In genomic region chr1:226001852-226002666, GRCh38 we compare ENCODE assay signal across 8 cellular contexts. TPM values are rescaled to one million over a fixed set of nuclear protein-coding genes. Genes with fewer than 3 reads are reported as not detected.
DNase-seq lines count a peak whose midpoint lies in the region; ATAC-seq, FAIRE-seq and TF ChIP-seq lines count a peak whose summit lies in the region.

No MANE protein-coding gene starts in this region.

- peak; percentile 67 for DNase-seq in GM12865 (ENCODE audit: low read depth)
- peak; percentile 15 for DNase-seq in activated naive CD4-positive, alpha-beta T cell treated with anti-CD3 and anti-CD28 coated beads, Interleukin-2, amount 50 U/mL, for 16 hours
- DNase-seq in heart left ventricle = peak in 4 of 5 donors; percentile 73 to 84 (median 81)
- no peak for DNase-seq in HTR-8/SVneo (ENCODE audit: insufficient read length, low spot score)
- DNase-seq in epidermal melanocyte (ENCODE audit: insufficient read length, low spot score) = no peak

- H3K4me3 ChIP-seq in GM12865 (ENCODE audit: low read depth, low read length) (peak overlapping the region; percentile 36), heart left ventricle (peak overlapping the region in 5 of 12 donors; percentile 0 to 28 (median 12)), skeletal muscle satellite cell (ENCODE audit: low read length) (peak overlapping the region; percentile 24)

- ATAC-seq in HG03520 (IDR thresholded peaks at IDR 0.05; ENCODE audit: unreplicated experiment) (peak; percentile 21), heart left ventricle (peak; percentile 37 to 71 (median 53))

- H3K4me1 ChIP-seq in heart left ventricle = peaks cover 4 to 54% (median 36%) of the 10 kb centered on the region in 12 donors
- H3K4me1 ChIP-seq in skeletal muscle satellite cell (ENCODE audit: control insufficient read depth, insufficient read depth, low read length) = peaks cover 29% of the 10 kb centered on the region

- WGBS in heart left ventricle, 4 donors = 37 to 42% (median 40%) methylated on average over 9 of the region's 9 CpGs

- TF ChIP-seq POLR2A in Raji (IDR thresholded peaks at IDR 0.05; ENCODE audit: insufficient read depth, low read depth, low read length) = 0 out of 2 replicates have a peak, but pooled peaks have one; percentile 17
- TF ChIP-seq POLR2A in heart left ventricle (IDR thresholded peaks at IDR 0.05) = peak in 1 of 2 donors; percentile 24

- intact Hi-C loops in heart left ventricle (cut with DNase I) = loop anchor here in 5 of 10 donors (1.0 to 5.0 kb wide), 7 partner anchors 59 to 121 kb away; partner anchors contain the start of gene H3-3A (in 2 of the 5)

- H3K9me3 ChIP-seq in heart left ventricle = no peaks in the 10 kb centered on the region
- H3K9me3 ChIP-seq in skeletal muscle satellite cell (replicated peaks; ENCODE audit: low read length) = no peaks in the 10 kb centered on the region

- peak overlapping the region; percentile 72 to 99 (median 93) for H3K27ac ChIP-seq in heart left ventricle

- H3K9ac ChIP-seq in skeletal muscle satellite cell (ENCODE audit: low read depth, low read length) = peak overlapping the region; percentile 2

- TF ChIP-seq CTCF in GM12865 (IDR thresholded peaks at IDR 0.05; ENCODE audit: insufficient read depth, low read depth, low read length, missing control alignments) (no peak), heart left ventricle (IDR thresholded peaks at IDR 0.05) (no peak)

- H3K27me3 ChIP-seq in heart left ventricle (no peaks in the 10 kb centered on the region), skeletal muscle satellite cell (ENCODE audit: control insufficient read depth, insufficient read depth, low read length) (no peaks in the 10 kb centered on the region)

- FAIRE-seq in HTR-8/SVneo (lab: Jason Lieb, UNC) = no peak

- peaks cover 0 to 5% (median 0%) of the 10 kb centered on the region in 9 donors for H3K36me3 ChIP-seq in heart left ventricle
- H3K36me3 ChIP-seq in skeletal muscle satellite cell (ENCODE audit: insufficient read depth, low read length) = no peaks in the 10 kb centered on the region

- peak overlapping the region; percentile 50 for H3K4me2 ChIP-seq in skeletal muscle satellite cell (ENCODE audit: low read length)

RNA-seq across cellular contexts. Expression of gene SDE2, which starts 2.9 kb away (rescaled TPM):
- total RNA-seq in heart left ventricle = 10 to 100 TPM in 8 of 9 donors, 1 to 10 TPM in 1; 9.3 to 16.4 (median 12.6) TPM
- polyA plus RNA-seq in heart left ventricle = 10 to 100 TPM in 1 of 2 donors, 1 to 10 TPM in 1; 3.7 to 12.8 TPM
- 17.5 TPM in 2 replicates for total RNA-seq in skeletal muscle satellite cell (2012; rRNA removed)

Comparison
In these comparisons a context has a peak if more than half of its experiments do, and no peak if none do; other contexts are left out.
1. DNase-seq: peak in GM12865 (single experiment), activated naive CD4-positive, alpha-beta T cell treated with anti-CD3 and anti-CD28 coated beads, Interleukin-2, amount 50 U/mL, for 16 hours (single experiment) and heart left ventricle (4 of 5); none in HTR-8/SVneo (single experiment) and epidermal melanocyte (single experiment).